In genomic region chr21:43967981-43968380, GRCh38 we compare ENCODE assay signal across 26 cellular contexts.
"Had no signal": no experiment of that assay in that cellular context is flagged by ENCODE, and none has a peak within 500 bp of the region (broad histone marks: within the 10 kb centered on the region; RNA-seq: fewer than 3 reads in every experiment).

No MANE protein-coding gene starts in this region.

- H3K27ac Mint-ChIP-seq: memory B cell, natural killer cell, progenitor cell of endocrine pancreas had no signal

- H3K36me3 ChIP-seq: uterus had no signal

- H3K36me3 Mint-ChIP-seq: natural killer cell had no signal

- H3K27ac ChIP-seq: gastrocnemius medialis, hepatocyte, neutrophil, parathyroid adenoma, suprapubic skin, transverse colon, upper lobe of right lung, uterus had no signal

- H3K27me3 Mint-ChIP-seq: memory B cell; progenitor cell of endocrine pancreas; stimulated activated naive CD8-positive, alpha-beta T cell treated with anti-CD3 and anti-CD28 coated beads, Interleukin-15, Interleukin-2, amounts not matched to agents 100 ng/mL and 50 ng/mL, for 24 hours had no signal

- H2AFZ ChIP-seq: hepatocyte, parathyroid adenoma had no signal

- H3K4me3 Mint-ChIP-seq: memory B cell; natural killer cell; stimulated activated naive CD8-positive, alpha-beta T cell treated with anti-CD3 and anti-CD28 coated beads, Interleukin-15, Interleukin-2, amounts not matched to agents 100 ng/mL and 50 ng/mL, for 24 hours had no signal

- H3K4me3 ChIP-seq: dorsolateral prefrontal cortex, gastrocnemius medialis, hepatocyte, lung, smooth muscle cell, suprapubic skin, transverse colon, upper lobe of right lung, uterus had no signal

- H3K9me3 Mint-ChIP-seq: memory B cell; natural killer cell; stimulated activated naive CD8-positive, alpha-beta T cell treated with anti-CD3 and anti-CD28 coated beads, Interleukin-15, Interleukin-2, amounts not matched to agents 100 ng/mL and 50 ng/mL, for 24 hours had no signal

- H3K4me1 Mint-ChIP-seq: memory B cell, natural killer cell had no signal

- DNase-seq: cerebellar nuclear complex; cortex of kidney; dorsolateral prefrontal cortex; effector CD4-positive, alpha-beta T cell; foreskin fibroblast; gastrocnemius medialis; head of caudate nucleus; kidney glomerular epithelial cell; natural killer cell; stimulated activated CD4-positive, alpha-beta T cell treated with anti-CD3 and anti-CD28 coated beads, Interleukin-12 subunit alpha, Interleukin-12 subunit beta, amount 100 ng/mL, for 4 hours; stimulated activated CD4-positive, alpha-beta T cell treated with anti-CD3 and anti-CD28 coated beads, Interleukin-1b, Interleukin-23, amount 100 ng/mL, for 48 hours; stimulated activated CD4-positive, alpha-beta T cell treated with anti-CD3 and anti-CD28 coated beads, Interleukin-4, amount 100 ng/mL, for 1 hour; stimulated activated CD8-positive, alpha-beta memory T cell treated with anti-CD3 and anti-CD28 coated beads, Interleukin-4, amount 100 ng/mL, for 48 hours; transverse colon; upper lobe of right lung; uterus had no signal

- ATAC-seq: gastrocnemius medialis, sciatic nerve had no signal

- H3K9me3 ChIP-seq: gastrocnemius medialis, neutrophil, suprapubic skin, transverse colon, upper lobe of right lung, uterus had no signal

- H3K4me2 ChIP-seq: hepatocyte, smooth muscle cell had no signal

- H3K9ac ChIP-seq: parathyroid adenoma had no signal

- H3K4me1 ChIP-seq: parathyroid adenoma, suprapubic skin, transverse colon, uterus had no signal

- H3K27me3 ChIP-seq: dorsolateral prefrontal cortex, gastrocnemius medialis, hepatocyte, neutrophil, suprapubic skin, transverse colon, upper lobe of right lung, uterus had no signal
